ENCODE assay signal across 1 cellular context in genomic region chr11:27451528-27451927, GRCh38.
TF ChIP-seq lines count a peak whose summit lies in the region.

No MANE protein-coding gene starts in this region.

TF ChIP-seq in HEK293, 187 proteins besides CTCF, POLR2A, EP300 and RAD21 (continued from another document):
- peak; percentile 48 for TF ChIP-seq PRDM10 (tag by site-specific recombination; IDR thresholded peaks at IDR 0.05)
- TF ChIP-seq, protein P1, sequence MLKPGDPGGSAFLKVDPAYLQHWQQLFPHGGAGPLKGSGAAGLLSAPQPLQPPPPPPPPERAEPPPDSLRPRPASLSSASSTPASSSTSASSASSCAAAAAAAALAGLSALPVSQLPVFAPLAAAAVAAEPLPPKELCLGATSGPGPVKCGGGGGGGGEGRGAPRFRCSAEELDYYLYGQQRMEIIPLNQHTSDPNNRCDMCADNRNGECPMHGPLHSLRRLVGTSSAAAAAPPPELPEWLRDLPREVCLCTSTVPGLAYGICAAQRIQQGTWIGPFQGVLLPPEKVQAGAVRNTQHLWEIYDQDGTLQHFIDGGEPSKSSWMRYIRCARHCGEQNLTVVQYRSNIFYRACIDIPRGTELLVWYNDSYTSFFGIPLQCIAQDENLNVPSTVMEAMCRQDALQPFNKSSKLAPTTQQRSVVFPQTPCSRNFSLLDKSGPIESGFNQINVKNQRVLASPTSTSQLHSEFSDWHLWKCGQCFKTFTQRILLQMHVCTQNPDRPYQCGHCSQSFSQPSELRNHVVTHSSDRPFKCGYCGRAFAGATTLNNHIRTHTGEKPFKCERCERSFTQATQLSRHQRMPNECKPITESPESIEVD (tag by site-specific recombination; IDR thresholded peaks at IDR 0.05) = peak; percentile 69; the same call in 1 of the 2 replicates
